1 cellular context compared by ENCODE assay signal in genomic region chr1:151147685-151148084, GRCh38.
TF ChIP-seq lines count a peak whose summit lies in the region.

No MANE protein-coding gene starts in this region.

TF ChIP-seq in K562, 482 proteins besides CTCF, POLR2A, EP300 and RAD21:
- TF ChIP-seq YBX1 (IDR thresholded peaks at IDR 0.05) (no peak), MLLT1 (IDR thresholded peaks at IDR 0.05) (no peak), RB1 (IDR thresholded peaks at IDR 0.05; ENCODE audit: low read depth) (no peak), ZBTB8A (IDR thresholded peaks at IDR 0.05; ENCODE audit: partially characterized antibody) (no peak), RBM34 (IDR thresholded peaks at IDR 0.05; ENCODE audit: borderline replicate concordance, insufficient read depth, low read length) (no peak), CBFA2T3 (IDR thresholded peaks at IDR 0.05) (0 out of 2 replicates have a peak, but pooled peaks have one; percentile 24), TFAM (CRISPR knock-in tag; conservative IDR thresholded peaks at IDR 0.05) (no peak)
